ENCODE assay signal across 8 cellular contexts in the genomic region with DNA sequence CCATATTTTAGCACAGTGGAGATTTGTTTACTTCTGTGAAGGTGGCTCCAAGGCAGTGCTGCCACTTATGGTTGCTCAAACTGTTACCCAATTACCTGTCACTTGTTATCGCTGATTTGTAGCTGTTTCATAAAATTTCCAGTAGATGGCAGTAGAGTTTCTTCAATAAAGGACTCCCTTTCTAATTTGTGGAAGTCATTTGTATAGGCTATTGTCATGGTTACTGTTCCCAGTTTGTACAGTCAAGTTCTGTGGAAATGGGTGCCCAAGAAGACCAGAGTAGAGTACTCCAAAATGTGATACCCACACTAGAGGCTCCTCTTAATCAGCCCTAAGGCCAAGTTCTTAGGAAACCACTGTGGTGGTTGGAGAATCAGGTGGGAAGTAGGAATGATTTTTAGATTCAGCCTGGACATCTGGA.
A peak's percentile ranks its signal among the peaks of the same experiment; 100 is the strongest.
DNase-seq lines count a peak whose midpoint lies in the region; ATAC-seq and TF ChIP-seq lines count a peak whose summit lies in the region.

No MANE protein-coding gene starts in this region.

- H3K36me3 ChIP-seq in body of pancreas (replicated peaks in 1 of 2; ENCODE audit: insufficient read depth in 1 of 2, low read depth in 2 of 2): no peaks in the 10 kb centered on the region

- intact Hi-C loops in body of pancreas (cut with DNase I): no loop called here

- no peak overlapping the region for H3K4me3 ChIP-seq in body of pancreas

- peaks cover 0 to 3% (median 0%) of the 10 kb centered on the region in 6 donors for H3K9me3 Mint-ChIP-seq in immature natural killer cell

- H3K27ac ChIP-seq in body of pancreas: no peak overlapping the region

- H3K27ac Mint-ChIP-seq in immature natural killer cell: no peak overlapping the region

- 0% methylated on average over 1 of the region's 1 CpG for WGBS in body of pancreas, 2 donors

- ATAC-seq in GM19468 (IDR thresholded peaks at IDR 0.05; ENCODE audit: extremely low read depth, unreplicated experiment): peak; percentile 78
- peak; percentile 94 for ATAC-seq in body of pancreas
- ATAC-seq in GM19452 (IDR thresholded peaks at IDR 0.05; ENCODE audit: unreplicated experiment): no peak

- no peaks in the 10 kb centered on the region for H3K9me3 ChIP-seq in body of pancreas

- peak; percentile 52 to 96 (median 86) for TF ChIP-seq CTCF in body of pancreas (IDR thresholded peaks at IDR 0.05)

- peaks cover 2 to 11% (median 2%) of the 10 kb centered on the region in 3 donors for H3K27me3 Mint-ChIP-seq in immature natural killer cell (ENCODE audit: low read depth in 3 of 3)

- TF ChIP-seq POLR2A in body of pancreas (IDR thresholded peaks at IDR 0.05): no peak

- no peaks in the 10 kb centered on the region for H3K4me1 Mint-ChIP-seq in immature natural killer cell

- DNase-seq in DMS 273 (lab: John Stamatoyannopoulos, UW; ENCODE audit: unreplicated experiment): peak; percentile 79
- DNase-seq in HS-5 (ENCODE audit: low read depth): peak; percentile 47
- peak; percentile 84 for DNase-seq in NCI-H774 (lab: John Stamatoyannopoulos, UW)
- peak; percentile 31 to 51 (median 47) for DNase-seq in body of pancreas
- peak; percentile 9 to 25 (median 16) for DNase-seq in immature natural killer cell
- peak; percentile 90 for DNase-seq in superior temporal gyrus (ENCODE audit: extremely low spot score)

- no peaks in the 10 kb centered on the region for H3K27me3 ChIP-seq in body of pancreas

- no peak overlapping the region for H3K4me3 Mint-ChIP-seq in immature natural killer cell

- H3K4me1 ChIP-seq in body of pancreas: peaks cover 5% of the 10 kb centered on the region

- H3K36me3 Mint-ChIP-seq in immature natural killer cell: no peaks in the 10 kb centered on the region

Comparison
In these comparisons a context has a peak if more than half of its experiments do, and no peak if none do; other contexts are left out.
1. DNase-seq: peak in every context shown above with its lines; median percentile 90 in superior temporal gyrus; 84 in NCI-H774; 79 in DMS 273; 47 in HS-5; 47 in body of pancreas; 16 in immature natural killer cell.